Comparison of ENCODE assay signal across 8 cellular contexts in the genomic region with DNA sequence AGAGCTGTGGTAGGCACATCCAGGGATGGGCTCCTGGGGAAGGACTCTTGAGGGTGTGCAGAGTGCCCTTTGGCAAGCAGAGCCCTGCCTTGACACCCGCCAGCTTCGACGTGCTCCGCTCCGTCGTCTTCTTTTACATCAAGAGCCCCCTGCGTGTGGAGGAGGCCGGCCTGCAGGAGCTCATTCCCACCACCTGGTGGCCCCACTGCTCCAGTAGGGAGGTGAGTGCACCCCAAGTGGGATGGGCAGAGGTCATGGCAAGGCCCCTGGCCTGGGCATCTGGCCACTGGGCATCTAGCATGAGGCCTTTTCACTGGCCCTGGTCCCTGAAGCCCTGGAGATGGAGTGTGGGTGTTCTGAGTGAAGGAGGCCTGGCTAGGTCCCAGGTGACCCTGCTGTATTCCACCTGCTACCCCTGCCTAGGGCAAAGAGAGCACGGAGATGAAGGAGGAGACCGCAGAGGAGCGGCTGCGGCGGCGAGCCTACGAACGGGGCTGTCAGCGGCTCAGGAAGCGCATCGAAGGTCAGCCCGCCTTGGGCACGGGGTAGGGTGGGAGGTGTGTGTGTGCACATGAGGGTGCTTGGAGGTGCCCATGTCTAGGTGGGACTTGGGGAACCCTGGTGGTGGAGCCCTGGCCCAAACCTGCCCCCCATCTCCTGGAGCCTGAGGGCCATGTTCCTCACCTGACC. TPM values are rescaled to one million over a fixed set of nuclear protein-coding genes. Genes with fewer than 3 reads are reported as not detected.
A peak's percentile ranks its signal among the peaks of the same experiment; 100 is the strongest.
DNase-seq lines count a peak whose midpoint lies in the region; ATAC-seq and TF ChIP-seq lines count a peak whose summit lies in the region.
"Had no signal": no experiment of that assay in that cellular context is flagged by ENCODE, and none has a peak within 500 bp of the region (broad histone marks: within the 10 kb centered on the region; RNA-seq: fewer than 3 reads in every experiment).

No MANE protein-coding gene starts in this region.

- no peak overlapping the region for H3K23ac ChIP-seq in H9 (ENCODE audit: insufficient read length, low read depth, low read length)

- H4K20me1 ChIP-seq in H9 (ENCODE audit: control insufficient read depth, insufficient read depth, insufficient read length): no peaks in the 10 kb centered on the region

- POLR2A ChIA-PET in CD8-positive, alpha-beta T cell (lab: Charles Lee): no interaction called here

- no peak overlapping the region for H4K5ac ChIP-seq in H9 (ENCODE audit: insufficient read length, low read depth, low read length)

- H3K4me1 Mint-ChIP-seq in H9: peaks cover 11 to 21% of the 10 kb centered on the region in 2 experiments
- H3K4me1 Mint-ChIP-seq in endothelial cell (ENCODE audit: unreplicated experiment): peaks cover 11% of the 10 kb centered on the region
- no peaks in the 10 kb centered on the region for H3K4me1 Mint-ChIP-seq in activated naive CD8-positive, alpha-beta T cell treated with anti-CD3 and anti-CD28 coated beads for 36 hours
- no peaks in the 10 kb centered on the region for H3K4me1 Mint-ChIP-seq in CD8-positive, alpha-beta T cell (ENCODE audit: low read depth)

- no peaks in the 10 kb centered on the region for H3K79me2 ChIP-seq in H9 (ENCODE audit: insufficient read depth, low read length)

- H3K27ac Mint-ChIP-seq in H9 (no peak overlapping the region), endothelial cell (ENCODE audit: unreplicated experiment) (no peak overlapping the region)
- no peak overlapping the region for H3K27ac Mint-ChIP-seq in activated naive CD8-positive, alpha-beta T cell treated with anti-CD3 and anti-CD28 coated beads for 36 hours
- no peak overlapping the region for H3K27ac Mint-ChIP-seq in CD8-positive, alpha-beta T cell

- DNase-seq in H9: peak; percentile 74
- DNase-seq in endothelial cell (ENCODE audit: low spot score): peak; percentile 57
- DNase-seq in activated naive CD8-positive, alpha-beta T cell treated with anti-CD3 and anti-CD28 coated beads for 36 hours: no peak
- DNase-seq in CD8-positive, alpha-beta T cell: no peak
- DNase-seq: colonic mucosa, HCEC 1CT had no signal

- no peak overlapping the region for H3K4ac ChIP-seq in H9 (ENCODE audit: low read depth, low read length)

- peaks cover 4% of the 10 kb centered on the region for H3K36me3 ChIP-seq in CD8-positive, alpha-beta T cell (ENCODE audit: insufficient read depth, low read length)

- H3K4me3 Mint-ChIP-seq in H9 (no peak overlapping the region), endothelial cell (ENCODE audit: unreplicated experiment) (peak overlapping the region; percentile 31)
- H3K4me3 Mint-ChIP-seq in activated naive CD8-positive, alpha-beta T cell treated with anti-CD3 and anti-CD28 coated beads for 36 hours: no peak overlapping the region
- no peak overlapping the region for H3K4me3 Mint-ChIP-seq in CD8-positive, alpha-beta T cell

- H3K56ac ChIP-seq in H9 (ENCODE audit: insufficient read length, low read depth, low read length): no peak overlapping the region

- no peaks in the 10 kb centered on the region for H3K23me2 ChIP-seq in H9 (ENCODE audit: insufficient read length, low read depth, low read length, poor library complexity, severe bottlenecking)

- no peak overlapping the region for H3K4me3 ChIP-seq in CD8-positive, alpha-beta T cell (ENCODE audit: low read depth, low read length)
- H3K4me3 ChIP-seq: colonic mucosa had no signal

- H2AFZ ChIP-seq in H9 (ENCODE audit: low read length): no peak overlapping the region

- TF ChIP-seq CTCF in 22Rv1 (IDR thresholded peaks at IDR 0.05) (peak; percentile 57), H9 (conservative IDR thresholded peaks at IDR 0.05) (peak; percentile 75), endothelial cell (IDR thresholded peaks at IDR 0.05; ENCODE audit: unreplicated experiment) (peak; percentile 46)
- no peak for TF ChIP-seq CTCF in CD8-positive, alpha-beta T cell (IDR thresholded peaks at IDR 0.05)

- no peaks in the 10 kb centered on the region for H3K4me1 ChIP-seq in H9 (ENCODE audit: insufficient read depth, low read length)
- no peaks in the 10 kb centered on the region for H3K4me1 ChIP-seq in CD8-positive, alpha-beta T cell (ENCODE audit: insufficient read depth, low read length)
- H3K4me1 ChIP-seq: colonic mucosa had no signal

- H2BK15ac ChIP-seq in H9 (ENCODE audit: low read depth, low read length): no peak overlapping the region

- no peak overlapping the region for H2BK20ac ChIP-seq in H9 (ENCODE audit: low read depth, low read length, poor library complexity, severe bottlenecking)

- no peak overlapping the region for H2AK5ac ChIP-seq in H9 (ENCODE audit: insufficient read length, low read length)

- intact Hi-C loops in CD8-positive, alpha-beta T cell (cut with DNase I, micrococcal nuclease): loop anchor here in 1 of 2 experiments (2.0 kb wide), 1 partner anchor 205 kb away; no protein-coding TSS in a partner anchor

- no peaks in the 10 kb centered on the region for H3K27me3 ChIP-seq in H9 (ENCODE audit: insufficient read depth, low read length)
- H3K27me3 ChIP-seq in CD8-positive, alpha-beta T cell (ENCODE audit: insufficient read depth, low read length): no peaks in the 10 kb centered on the region
- H3K27me3 ChIP-seq: colonic mucosa had no signal

- no peak overlapping the region for H2BK5ac ChIP-seq in H9 (ENCODE audit: insufficient read length, low read length)

- H2BK12ac ChIP-seq in H9 (ENCODE audit: insufficient read length, low read depth, low read length): no peak overlapping the region

- no peak overlapping the region for H4K91ac ChIP-seq in H9 (ENCODE audit: insufficient read length, low read depth, low read length)

- H3K14ac ChIP-seq in H9 (ENCODE audit: insufficient read depth, low read length): no peak overlapping the region

- no peak overlapping the region for H3K27ac ChIP-seq in 22Rv1
- H3K27ac ChIP-seq in H9 (ENCODE audit: insufficient read length, low read depth, low read length): no peak overlapping the region
- no peak overlapping the region for H3K27ac ChIP-seq in CD8-positive, alpha-beta T cell (ENCODE audit: low read depth, low read length)
- H3K27ac ChIP-seq: colonic mucosa had no signal

- CTCF ChIA-PET in CD8-positive, alpha-beta T cell (lab: Charles Lee): interaction anchor here (0.6 to 4.5 kb wide), 6 partner anchors 17 to 1095 kb away, joined by 3 to 46 read pairs (median 7); a partner anchor contains a TSS

- H3K36me3 Mint-ChIP-seq in H9 (ENCODE audit: insufficient read depth in 1 of 3, low read depth in 3 of 3) (peaks cover 6 to 13% (median 9%) of the 10 kb centered on the region in 3 experiments; a peak in 6 of 7 replicates), endothelial cell (ENCODE audit: low read depth, unreplicated experiment) (no peaks in the 10 kb centered on the region)
- peaks cover 2% of the 10 kb centered on the region for H3K36me3 Mint-ChIP-seq in activated naive CD8-positive, alpha-beta T cell treated with anti-CD3 and anti-CD28 coated beads for 36 hours
- peaks cover 65% of the 10 kb centered on the region for H3K36me3 Mint-ChIP-seq in CD8-positive, alpha-beta T cell

- no peak for ATAC-seq in GM19395 (IDR thresholded peaks at IDR 0.05; ENCODE audit: unreplicated experiment)
- ATAC-seq in CD8-positive, alpha-beta T cell: no peak

- H3K9ac ChIP-seq in H9 (ENCODE audit: extremely low read depth, insufficient read length, low read length): no peak overlapping the region

- no peak overlapping the region for H4K8ac ChIP-seq in H9 (replicated peaks; ENCODE audit: insufficient read length, low read depth, low read length)

- H3K9me3 Mint-ChIP-seq in H9: no peaks in the 10 kb centered on the region
- H3K9me3 Mint-ChIP-seq in endothelial cell (ENCODE audit: unreplicated experiment): no peaks in the 10 kb centered on the region
- no peaks in the 10 kb centered on the region for H3K9me3 Mint-ChIP-seq in activated naive CD8-positive, alpha-beta T cell treated with anti-CD3 and anti-CD28 coated beads for 36 hours
- no peaks in the 10 kb centered on the region for H3K9me3 Mint-ChIP-seq in CD8-positive, alpha-beta T cell

- no peaks in the 10 kb centered on the region for H3K9me3 ChIP-seq in H9 (ENCODE audit: control insufficient read depth, low read depth, low read length)
- no peaks in the 10 kb centered on the region for H3K9me3 ChIP-seq in CD8-positive, alpha-beta T cell (ENCODE audit: low read length)
- H3K9me3 ChIP-seq: colonic mucosa had no signal

- no peak overlapping the region for H3T11ph ChIP-seq in H9 (ENCODE audit: low read length)

- H3K27me3 Mint-ChIP-seq in H9 (ENCODE audit: low read depth): no peaks in the 10 kb centered on the region
- peaks cover 12% of the 10 kb centered on the region for H3K27me3 Mint-ChIP-seq in endothelial cell (ENCODE audit: unreplicated experiment)
- H3K27me3 Mint-ChIP-seq in activated naive CD8-positive, alpha-beta T cell treated with anti-CD3 and anti-CD28 coated beads for 36 hours: no peaks in the 10 kb centered on the region
- H3K27me3 Mint-ChIP-seq in CD8-positive, alpha-beta T cell (ENCODE audit: low read depth): no peaks in the 10 kb centered on the region

- no peak overlapping the region for H2BK120ac ChIP-seq in H9 (ENCODE audit: low read depth, low read length, poor library complexity, severe bottlenecking)

- H3K79me1 ChIP-seq in H9 (ENCODE audit: insufficient read depth, low read depth, low read length, poor library complexity, severe bottlenecking): no peaks in the 10 kb centered on the region

- no peak overlapping the region for H3K4me2 ChIP-seq in H9 (ENCODE audit: insufficient read depth, insufficient read length, low read length)

- WGBS in H9 (ENCODE audit: extremely low coverage, insufficient read length, low lambda C conversion rate): no CpG with 5 or more reads among the region's 21 CpGs

- H3K18ac ChIP-seq in H9 (ENCODE audit: insufficient read length, low read depth, low read length): no peak overlapping the region

RNA-seq across cellular contexts. Expression of a gene that starts 12.2 kb away (rescaled TPM):
- total RNA-seq in H9 (2021) (39.9 and 40.6 TPM in 2 replicates), endothelial cell (ENCODE audit: unreplicated experiment) (42.3 TPM)
- total RNA-seq in activated naive CD8-positive, alpha-beta T cell treated with anti-CD3 and anti-CD28 coated beads for 36 hours: 10 to 100 TPM; 32.4 to 35.5 TPM
- total RNA-seq in CD8-positive, alpha-beta T cell: 10 to 100 TPM; 23.7 to 27.0 TPM

RNA-seq across cellular contexts. Expression of a gene that starts 12.3 kb away (rescaled TPM):
- total RNA-seq in H9 (2021) (8.9 and 9.3 TPM in 2 replicates), endothelial cell (ENCODE audit: unreplicated experiment) (22.0 TPM)
- total RNA-seq in activated naive CD8-positive, alpha-beta T cell treated with anti-CD3 and anti-CD28 coated beads for 36 hours: 1 to 10 TPM; 6.7 to 8.4 TPM
- 1 to 10 TPM; 8.6 to 9.1 TPM for total RNA-seq in CD8-positive, alpha-beta T cell

RNA-seq across cellular contexts. Expression of a gene that starts 18.0 kb away (rescaled TPM):
- total RNA-seq in H9 (2021): 3.0 and 3.8 TPM in 2 replicates
- total RNA-seq in endothelial cell (ENCODE audit: unreplicated experiment): 0.56 TPM
- not detected for total RNA-seq in activated naive CD8-positive, alpha-beta T cell treated with anti-CD3 and anti-CD28 coated beads for 36 hours
- total RNA-seq in CD8-positive, alpha-beta T cell: 1 to 10 TPM; 1.5 to 3.5 TPM

RNA-seq across cellular contexts. Expression of a gene that starts 22.2 kb away (rescaled TPM):
- total RNA-seq in H9 (2021) (29.1 and 31.1 TPM in 2 replicates), endothelial cell (ENCODE audit: unreplicated experiment) (21.3 TPM)
- total RNA-seq in activated naive CD8-positive, alpha-beta T cell treated with anti-CD3 and anti-CD28 coated beads for 36 hours: 10 to 100 TPM; 43.0 to 43.6 TPM
- total RNA-seq in CD8-positive, alpha-beta T cell: 10 to 100 TPM; 34.9 to 36.6 TPM

RNA-seq across cellular contexts. Expression of a gene that starts 27.4 kb away (rescaled TPM):
- total RNA-seq in H9 (2021) (215 and 220 TPM in 2 replicates), endothelial cell (ENCODE audit: unreplicated experiment) (71.1 TPM)
- 100 to 1,000 TPM; 173 to 189 TPM for total RNA-seq in activated naive CD8-positive, alpha-beta T cell treated with anti-CD3 and anti-CD28 coated beads for 36 hours
- 10 to 100 TPM; 40.8 to 48.9 TPM for total RNA-seq in CD8-positive, alpha-beta T cell

Comparison
In these comparisons a context has a peak if more than half of its experiments do, and no peak if none do; other contexts are left out.
1. DNase-seq: peak in H9 (single experiment) and endothelial cell (single experiment); none in activated naive CD8-positive, alpha-beta T cell treated with anti-CD3 and anti-CD28 coated beads for 36 hours (single experiment) and CD8-positive, alpha-beta T cell (0 of 7).